ENCODE assay signal across 8 cellular contexts in genomic region chr2:3517948-3518495, GRCh38. TPM values are rescaled to one million over a fixed set of nuclear protein-coding genes. Genes with fewer than 3 reads are reported as not detected.
A peak's percentile ranks its signal among the peaks of the same experiment; 100 is the strongest.
DNase-seq lines count a peak whose midpoint lies in the region; ATAC-seq and TF ChIP-seq lines count a peak whose summit lies in the region.

No MANE protein-coding gene starts in this region.

- H3K9me3 Mint-ChIP-seq in brain (peaks cover 3 to 8% (median 4%) of the 10 kb centered on the region in 5 experiments), mesothelial cell of epicardium (peaks cover 15% of the 10 kb centered on the region)

- H3K4me3 ChIP-seq in left ventricle myocardium inferior, result peak overlapping the region; percentile 96

- peaks cover 16% of the 10 kb centered on the region for H3K36me3 ChIP-seq in left ventricle myocardium inferior

- H3K4me3 Mint-ChIP-seq in brain (peak overlapping the region; percentile 88 to 94 (median 89)), mesothelial cell of epicardium (peak overlapping the region; percentile 83)

- H3K27me3 Mint-ChIP-seq in brain, result peaks cover 10% of the 10 kb centered on the region
- H3K27me3 Mint-ChIP-seq in mesothelial cell of epicardium (ENCODE audit: low read depth), result no peaks in the 10 kb centered on the region

- peaks cover 56% of the 10 kb centered on the region for H3K4me1 ChIP-seq in left ventricle myocardium inferior

- no peaks in the 10 kb centered on the region for H3K27me3 ChIP-seq in left ventricle myocardium inferior (ENCODE audit: low read depth)

- H3K36me3 Mint-ChIP-seq in brain, result peaks cover 31% of the 10 kb centered on the region
- peaks cover 18% of the 10 kb centered on the region for H3K36me3 Mint-ChIP-seq in mesothelial cell of epicardium

- H3K27ac Mint-ChIP-seq in brain (peak overlapping the region; percentile 91 to 96 (median 94)), mesothelial cell of epicardium (peak overlapping the region; percentile 94)

- intact Hi-C loops in left ventricle myocardium inferior (cut with micrococcal nuclease) (no loop called here), left ventricle myocardium superior (cut with micrococcal nuclease) (no loop called here)

- peaks cover 8% of the 10 kb centered on the region for H3K9me3 ChIP-seq in left ventricle myocardium inferior (replicated peaks)

- no peak for ATAC-seq in left ventricle myocardium superior
- ATAC-seq in HG02973 (IDR thresholded peaks at IDR 0.05; ENCODE audit: unreplicated experiment), result no peak

- H3K4me1 Mint-ChIP-seq in brain (peaks cover 39% of the 10 kb centered on the region), mesothelial cell of epicardium (peaks cover 34% of the 10 kb centered on the region)

- DNase-seq in left ventricle myocardium inferior, result no peak
- DNase-seq in left ventricle myocardium superior, result no peak
- no peak for DNase-seq in mesothelial cell of epicardium (ENCODE audit: low spot score in 2 of 2, unreplicated experiment in 2 of 2)
- no peak for DNase-seq in mesenteric fat pad (ENCODE audit: low spot score)
- DNase-seq in NCI-H2171 treated with DMSO at 0.1 percent for 48 hours (lab: John Stamatoyannopoulos, UW), result no peak
- DNase-seq in DMS53 treated with DMSO at 0.1 percent for 48 hours (lab: John Stamatoyannopoulos, UW; ENCODE audit: unreplicated experiment), result no peak

- H3K27ac ChIP-seq in left ventricle myocardium inferior (replicated peaks), result peak overlapping the region; percentile 100

- TF ChIP-seq CTCF in left ventricle myocardium inferior (IDR thresholded peaks at IDR 0.05; ENCODE audit: borderline replicate concordance) (no peak), brain (conservative IDR thresholded peaks at IDR 0.05) (no peak), mesothelial cell of epicardium (IDR thresholded peaks at IDR 0.05; ENCODE audit: unreplicated experiment) (no peak)

RNA-seq across cellular contexts. Expression of gene ADI1, which starts 1.3 kb away (rescaled TPM):
- total RNA-seq in left ventricle myocardium inferior (195 TPM), left ventricle myocardium superior (153 TPM), mesothelial cell of epicardium (16.6 to 18.7 TPM (median 17.6 TPM) in 3 replicates), mesenteric fat pad (63.6 TPM)
- 50.4 TPM for polyA plus RNA-seq in brain (ENCODE audit: insufficient read depth, low read depth, low replicate concordance)

RNA-seq across cellular contexts. Expression of gene RNASEH1, which starts 40.1 kb away (rescaled TPM):
- total RNA-seq in left ventricle myocardium inferior (20.9 TPM), left ventricle myocardium superior (22.9 TPM), mesothelial cell of epicardium (21.1 to 24.3 TPM (median 22.5 TPM) in 3 replicates), mesenteric fat pad (27.1 TPM)
- polyA plus RNA-seq in brain (ENCODE audit: insufficient read depth, low read depth, low replicate concordance), result 15.4 TPM

RNA-seq across cellular contexts. Expression of gene RPS7, which starts 57.0 kb away (rescaled TPM):
- 583 TPM for total RNA-seq in left ventricle myocardium inferior
- total RNA-seq in left ventricle myocardium superior, result 574 TPM
- 1,586 TPM for polyA plus RNA-seq in brain (ENCODE audit: insufficient read depth, low read depth, low replicate concordance)
- total RNA-seq in mesothelial cell of epicardium, result 1,528 to 1,604 TPM (median 1,590 TPM) in 3 replicates
- 1,225 TPM for total RNA-seq in mesenteric fat pad
